ENCODE assay signal across 10 cellular contexts in the genomic region with DNA sequence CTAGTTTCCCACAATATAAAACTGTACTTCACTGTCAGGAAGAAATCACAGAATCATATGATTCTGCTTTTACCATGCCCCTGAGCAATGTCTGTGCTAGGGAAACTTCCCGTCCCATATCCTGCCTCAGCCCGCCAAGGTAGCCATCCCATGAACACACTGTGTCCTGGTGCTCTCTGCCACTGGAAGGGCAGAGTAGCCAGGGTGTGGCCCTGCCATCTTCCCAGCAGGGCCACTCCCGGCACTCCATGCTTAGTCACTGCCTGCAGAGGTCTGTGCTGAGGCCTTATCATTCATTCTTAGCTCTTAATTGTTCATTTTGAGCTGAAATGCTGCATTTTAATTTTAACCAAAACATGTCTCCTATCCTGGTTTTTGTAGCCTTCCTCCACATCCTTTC. TPM values are rescaled to one million over a fixed set of nuclear protein-coding genes. Genes with fewer than 3 reads are reported as not detected.
A peak's percentile ranks its signal among the peaks of the same experiment; 100 is the strongest.
DNase-seq lines count a peak whose midpoint lies in the region; ATAC-seq and TF ChIP-seq lines count a peak whose summit lies in the region.
"Had no signal": no experiment of that assay in that cellular context is flagged by ENCODE, and none has a peak within 500 bp of the region (broad histone marks: within the 10 kb centered on the region; RNA-seq: fewer than 3 reads in every experiment).

No MANE protein-coding gene starts in this region.

- TF ChIP-seq CTCF in GM23338 (conservative IDR thresholded peaks at IDR 0.05; ENCODE audit: low read depth in 2 of 2): no peak
- TF ChIP-seq CTCF in psoas muscle (IDR thresholded peaks at IDR 0.05): no peak

- peaks cover 56% of the 10 kb centered on the region for H3K36me3 ChIP-seq in GM23338 (ENCODE audit: insufficient read depth)
- H3K36me3 ChIP-seq in psoas muscle (ENCODE audit: insufficient read depth in 1 of 2, low read depth in 1 of 2): peaks cover 32 to 99% of the 10 kb centered on the region in 2 donors

- H3F3A ChIP-seq in GM23338 (replicated peaks; ENCODE audit: low read depth): peaks cover 30% of the 10 kb centered on the region

- H3K9me3 ChIP-seq in psoas muscle: no peaks in the 10 kb centered on the region

- no peaks in the 10 kb centered on the region for H3K4me1 ChIP-seq in GM23338 (ENCODE audit: insufficient read depth)
- H3K4me1 ChIP-seq in psoas muscle: no peaks in the 10 kb centered on the region

- no peak overlapping the region for H3K4me2 ChIP-seq in GM23338

- in situ Hi-C loops in SK-MEL-5 (cut with HindIII; ENCODE audit: low pct_unique_long_range_greater_than_20kb, low sequenced_read_pairs): no loop called here

- peaks cover 86% of the 10 kb centered on the region for H3K36me3 Mint-ChIP-seq in GM23338 (ENCODE audit: low read depth)

- H3K27me3 ChIP-seq in GM23338 (ENCODE audit: insufficient read depth): no peaks in the 10 kb centered on the region
- no peaks in the 10 kb centered on the region for H3K27me3 ChIP-seq in psoas muscle (ENCODE audit: insufficient read depth in 3 of 3, low read length in 2 of 3)

- intact Hi-C loops in psoas muscle (cut with DNase I): loop anchor here in 1 of 2 donors (5.0 kb wide), 1 partner anchor 576 kb away; no protein-coding TSS in a partner anchor

- no peaks in the 10 kb centered on the region for H3K9me3 Mint-ChIP-seq in GM23338

- H3K27ac Mint-ChIP-seq in GM23338: peak overlapping the region; percentile 55; the same call in 1 of the 2 replicates

- no peaks in the 10 kb centered on the region for H3K79me2 ChIP-seq in GM23338 (replicated peaks; ENCODE audit: insufficient read depth)

- 76 to 82% (median 78%) methylated on average over 3 of the region's 3 CpGs for WGBS in psoas muscle, 3 donors

- DNase-seq in GM23338 (ENCODE audit: low spot score) (no peak), SK-MEL-5 (ENCODE audit: low read depth, low spot score) (peak; percentile 23), erythroblast (lab: John Stamatoyannopoulos, UW) (peak; percentile 30 to 42), psoas muscle (no peak), DMS79 treated with DMSO at 0.1 percent for 48 hours (lab: John Stamatoyannopoulos, UW) (no peak), NCI-H748 treated with DMSO at 0.1 percent for 48 hours (lab: John Stamatoyannopoulos, UW) (no peak)
- DNase-seq: WERI-Rb-1 had no signal

- H3K9me2 ChIP-seq in GM23338 (ENCODE audit: insufficient read depth): no peaks in the 10 kb centered on the region

- no peak overlapping the region for H2AFZ ChIP-seq in GM23338

- H4K20me1 ChIP-seq in GM23338 (replicated peaks; ENCODE audit: insufficient read depth): peaks cover 18% of the 10 kb centered on the region

- TF ChIP-seq POLR2A in erythroblast (IDR thresholded peaks at IDR 0.05; ENCODE audit: low read length): no peak

- H3K4me3 ChIP-seq in GM23338: no peak overlapping the region
- H3K4me3 ChIP-seq in psoas muscle: no peak overlapping the region
- H3K4me3 ChIP-seq: coronary artery had no signal

- no peaks in the 10 kb centered on the region for H3K4me1 Mint-ChIP-seq in GM23338

- no peak overlapping the region for H3K4me3 Mint-ChIP-seq in GM23338

- no peak for ATAC-seq in GM23338
- ATAC-seq in psoas muscle: peak in 3 of 4 donors; percentile 36 to 61 (median 36)
- no peak for ATAC-seq in HG03095 (IDR thresholded peaks at IDR 0.05; ENCODE audit: unreplicated experiment)
- ATAC-seq in GM19324 (IDR thresholded peaks at IDR 0.05; ENCODE audit: low FRiP score, unreplicated experiment): no peak

- H3K27ac ChIP-seq in GM23338 (ENCODE audit: low read depth) (peak overlapping the region; percentile 33; the same call in 1 of the 2 replicates), psoas muscle (peak overlapping the region; percentile 23)
- H3K27ac ChIP-seq: WERI-Rb-1 had no signal

- H3K27me3 Mint-ChIP-seq in GM23338 (ENCODE audit: insufficient read depth, low read depth, poor library complexity): peaks cover 7% of the 10 kb centered on the region

TF ChIP-seq in GM23338, 12 proteins besides CTCF, POLR2A, EP300 and RAD21 (continues in another document):
- TF ChIP-seq EZH2phosphoT487 (IDR thresholded peaks at IDR 0.05; ENCODE audit: unreplicated experiment) (no peak), JUNB (IDR thresholded peaks at IDR 0.05; ENCODE audit: unreplicated experiment) (no peak), POLR2AphosphoS5 (IDR thresholded peaks at IDR 0.05; ENCODE audit: low read depth) (no peak; the same call in 1 of the 2 replicates)
- TF ChIP-seq, protein P1, sequence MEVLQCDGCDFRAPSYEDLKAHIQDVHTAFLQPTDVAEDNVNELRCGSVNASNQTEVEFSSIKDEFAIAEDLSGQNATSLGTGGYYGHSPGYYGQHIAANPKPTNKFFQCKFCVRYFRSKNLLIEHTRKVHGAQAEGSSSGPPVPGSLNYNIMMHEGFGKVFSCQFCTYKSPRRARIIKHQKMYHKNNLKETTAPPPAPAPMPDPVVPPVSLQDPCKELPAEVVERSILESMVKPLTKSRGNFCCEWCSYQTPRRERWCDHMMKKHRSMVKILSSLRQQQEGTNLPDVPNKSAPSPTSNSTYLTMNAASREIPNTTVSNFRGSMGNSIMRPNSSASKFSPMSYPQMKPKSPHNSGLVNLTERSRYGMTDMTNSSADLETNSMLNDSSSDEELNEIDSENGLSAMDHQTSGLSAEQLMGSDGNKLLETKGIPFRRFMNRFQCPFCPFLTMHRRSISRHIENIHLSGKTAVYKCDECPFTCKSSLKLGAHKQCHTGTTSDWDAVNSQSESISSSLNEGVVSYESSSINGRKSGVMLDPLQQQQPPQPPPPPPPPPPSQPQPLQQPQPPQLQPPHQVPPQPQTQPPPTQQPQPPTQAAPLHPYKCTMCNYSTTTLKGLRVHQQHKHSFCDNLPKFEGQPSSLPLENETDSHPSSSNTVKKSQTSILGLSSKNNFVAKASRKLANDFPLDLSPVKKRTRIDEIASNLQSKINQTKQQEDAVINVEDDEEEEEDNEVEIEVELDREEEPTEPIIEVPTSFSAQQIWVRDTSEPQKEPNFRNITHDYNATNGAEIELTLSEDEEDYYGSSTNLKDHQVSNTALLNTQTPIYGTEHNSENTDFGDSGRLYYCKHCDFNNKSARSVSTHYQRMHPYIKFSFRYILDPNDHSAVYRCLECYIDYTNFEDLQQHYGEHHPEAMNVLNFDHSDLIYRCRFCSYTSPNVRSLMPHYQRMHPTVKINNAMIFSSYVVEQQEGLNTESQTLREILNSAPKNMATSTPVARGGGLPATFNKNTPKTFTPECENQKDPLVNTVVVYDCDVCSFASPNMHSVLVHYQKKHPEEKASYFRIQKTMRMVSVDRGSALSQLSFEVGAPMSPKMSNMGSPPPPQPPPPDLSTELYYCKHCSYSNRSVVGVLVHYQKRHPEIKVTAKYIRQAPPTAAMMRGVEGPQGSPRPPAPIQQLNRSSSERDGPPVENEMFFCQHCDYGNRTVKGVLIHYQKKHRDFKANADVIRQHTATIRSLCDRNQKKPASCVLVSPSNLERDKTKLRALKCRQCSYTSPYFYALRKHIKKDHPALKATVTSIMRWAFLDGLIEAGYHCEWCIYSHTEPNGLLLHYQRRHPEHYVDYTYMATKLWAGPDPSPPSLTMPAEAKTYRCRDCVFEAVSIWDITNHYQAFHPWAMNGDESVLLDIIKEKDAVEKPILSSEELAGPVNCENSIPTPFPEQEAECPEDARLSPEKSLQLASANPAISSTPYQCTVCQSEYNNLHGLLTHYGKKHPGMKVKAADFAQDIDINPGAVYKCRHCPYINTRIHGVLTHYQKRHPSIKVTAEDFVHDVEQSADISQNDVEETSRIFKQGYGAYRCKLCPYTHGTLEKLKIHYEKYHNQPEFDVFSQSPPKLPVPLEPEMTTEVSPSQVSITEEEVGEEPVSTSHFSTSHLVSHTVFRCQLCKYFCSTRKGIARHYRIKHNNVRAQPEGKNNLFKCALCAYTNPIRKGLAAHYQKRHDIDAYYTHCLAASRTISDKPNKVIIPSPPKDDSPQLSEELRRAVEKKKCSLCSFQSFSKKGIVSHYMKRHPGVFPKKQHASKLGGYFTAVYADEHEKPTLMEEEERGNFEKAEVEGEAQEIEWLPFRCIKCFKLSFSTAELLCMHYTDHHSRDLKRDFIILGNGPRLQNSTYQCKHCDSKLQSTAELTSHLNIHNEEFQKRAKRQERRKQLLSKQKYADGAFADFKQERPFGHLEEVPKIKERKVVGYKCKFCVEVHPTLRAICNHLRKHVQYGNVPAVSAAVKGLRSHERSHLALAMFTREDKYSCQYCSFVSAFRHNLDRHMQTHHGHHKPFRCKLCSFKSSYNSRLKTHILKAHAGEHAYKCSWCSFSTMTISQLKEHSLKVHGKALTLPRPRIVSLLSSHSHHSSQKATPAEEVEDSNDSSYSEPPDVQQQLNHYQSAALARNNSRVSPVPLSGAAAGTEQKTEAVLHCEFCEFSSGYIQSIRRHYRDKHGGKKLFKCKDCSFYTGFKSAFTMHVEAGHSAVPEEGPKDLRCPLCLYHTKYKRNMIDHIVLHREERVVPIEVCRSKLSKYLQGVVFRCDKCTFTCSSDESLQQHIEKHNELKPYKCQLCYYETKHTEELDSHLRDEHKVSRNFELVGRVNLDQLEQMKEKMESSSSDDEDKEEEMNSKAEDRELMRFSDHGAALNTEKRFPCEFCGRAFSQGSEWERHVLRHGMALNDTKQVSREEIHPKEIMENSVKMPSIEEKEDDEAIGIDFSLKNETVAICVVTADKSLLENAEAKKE (CRISPR knock-in tag; IDR thresholded peaks at IDR 0.05): no peak

RNA-seq across cellular contexts. Expression of a gene that starts 31.8 kb away (rescaled TPM):
- total RNA-seq in GM23338 (2014; rRNA removed; shearing (Covaris generic)): 33.1 and 41.7 TPM in 2 replicates
- polyA plus RNA-seq in GM23338 (2016; fragmentation: Nextera tagmentation; extraction: Ambion mirVana) (10.9 and 13.8 TPM in 2 replicates), psoas muscle (10 to 100 TPM in 2 of 3 donors, 1 to 10 TPM in 1; 9.5 to 26.9 (median 14.5) TPM)
- total RNA-seq in SK-MEL-5 (2014; rRNA removed; shearing (Covaris generic)): 34.4 and 38.2 TPM in 2 replicates
- polyA plus RNA-seq in SK-MEL-5 (2015; cell fraction: cytosol; rRNA removed): 36.0 and 45.9 TPM in 2 replicates
- 35.1 and 37.5 TPM in 2 replicates for polyA plus RNA-seq in SK-MEL-5 (2015; cell fraction: nucleus; rRNA removed)
- 10 to 100 TPM; 19.6 to 25.6 (median 20.9) TPM for total RNA-seq in psoas muscle

RNA-seq across cellular contexts. Expression of a gene that starts 32.2 kb away (rescaled TPM):
- total RNA-seq in GM23338 (2014; rRNA removed; shearing (Covaris generic)): 39.9 and 50.3 TPM in 2 replicates
- polyA plus RNA-seq in GM23338 (2016; fragmentation: Nextera tagmentation; extraction: Ambion mirVana): 42.4 and 53.0 TPM in 2 replicates
- 21.8 and 23.3 TPM in 2 replicates for total RNA-seq in SK-MEL-5 (2014; rRNA removed; shearing (Covaris generic))
- 14.1 and 16.5 TPM in 2 replicates for polyA plus RNA-seq in SK-MEL-5 (2015; cell fraction: cytosol; rRNA removed)
- 5.0 and 8.8 TPM in 2 replicates for polyA plus RNA-seq in SK-MEL-5 (2015; cell fraction: nucleus; rRNA removed)
- 10 to 100 TPM; 19.3 to 32.3 (median 25.6) TPM for total RNA-seq in psoas muscle
- 10 to 100 TPM; 17.8 to 28.6 (median 22.0) TPM for polyA plus RNA-seq in psoas muscle

Comparison
In these comparisons a context has a peak if more than half of its experiments do, and no peak if none do; other contexts are left out.
1. ATAC-seq: peak in psoas muscle (3 of 4); none in GM23338 (single experiment), HG03095 (single experiment) and GM19324 (single experiment).
2. DNase-seq: peak in SK-MEL-5 (single experiment) and erythroblast (2 of 2); none in GM23338 (single experiment), psoas muscle (0 of 2), DMS79 treated with DMSO at 0.1 percent for 48 hours (single experiment) and NCI-H748 treated with DMSO at 0.1 percent for 48 hours (single experiment).